ENCODE assay signal across 8 cellular contexts in the genomic region with DNA sequence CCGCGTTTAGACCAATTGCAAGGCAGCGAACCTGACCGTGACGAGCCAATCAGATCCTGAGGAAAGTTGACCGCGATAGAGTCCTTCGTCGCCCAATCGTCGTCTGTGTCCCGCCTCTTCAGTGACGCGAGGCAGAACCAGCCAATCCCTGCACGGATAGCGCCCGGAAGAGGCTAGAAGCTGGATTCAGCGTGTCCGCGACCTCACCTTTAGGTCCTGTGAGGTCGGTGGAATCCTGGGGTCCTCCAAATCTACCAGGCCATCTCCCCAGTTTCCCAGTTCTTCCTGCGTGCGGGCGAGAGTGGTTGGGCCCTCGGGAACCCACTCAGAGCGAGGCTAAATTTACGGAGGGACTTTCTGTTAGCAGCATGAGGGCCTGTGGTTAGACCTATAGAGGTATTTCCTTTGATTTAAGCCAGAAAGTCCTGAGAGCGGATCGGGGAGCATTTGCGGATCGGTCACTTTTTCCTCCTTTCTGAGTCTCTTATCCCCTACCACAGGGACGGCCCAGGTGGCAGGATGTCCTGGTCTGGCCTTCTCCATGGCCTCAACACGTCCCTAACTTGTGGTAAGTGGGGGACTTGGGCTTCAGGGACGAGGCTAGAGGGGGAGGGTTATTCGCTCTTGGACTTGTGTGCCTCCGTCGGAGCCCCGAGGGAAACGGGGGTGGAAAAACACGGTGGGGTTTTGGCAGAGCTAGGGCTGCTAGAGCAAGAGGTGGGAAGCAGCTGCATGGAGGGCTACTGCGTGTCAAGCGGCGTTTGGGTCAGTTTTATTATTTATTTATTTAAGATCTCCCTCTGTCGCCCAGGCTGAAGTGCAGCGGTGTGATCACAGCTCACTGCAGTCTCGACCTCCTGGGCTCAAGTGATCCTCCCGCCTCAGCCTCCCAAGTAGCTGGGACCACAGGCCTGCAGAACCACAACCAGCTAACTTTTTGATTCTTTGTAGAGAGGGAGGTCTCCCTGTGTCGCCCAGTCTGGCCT. TPM values are rescaled to one million over a fixed set of nuclear protein-coding genes. Genes with fewer than 3 reads are reported as not detected.
DNase-seq lines count a peak whose midpoint lies in the region; ATAC-seq and TF ChIP-seq lines count a peak whose summit lies in the region.

TSS of gene MRPS12 (plus strand) at position 169 of the 986 bp plus-strand sequence. CDS start at position 520, 351 bp downstream.

- in situ Hi-C loops in G401 (cut with HindIII; ENCODE audit: low sequenced_read_pairs) = no loop called here

- peaks cover 8% of the 10 kb centered on the region for H3K4me1 ChIP-seq in GM23338 (ENCODE audit: insufficient read depth)
- H3K4me1 ChIP-seq in RWPE2 (ENCODE audit: insufficient read depth, poor library complexity, severe bottlenecking) = no peaks in the 10 kb centered on the region
- peaks cover 15 to 17% of the 10 kb centered on the region in 2 experiments for H3K4me1 ChIP-seq in neutrophil (ENCODE audit: control insufficient read depth in 1 of 2, insufficient read depth in 1 of 2, low read depth in 1 of 2, low read length in 1 of 2)

- H3K27ac Mint-ChIP-seq in GM23338 = peak within 1 kb of the TSS; percentile 99
- H3K27ac Mint-ChIP-seq in activated naive CD4-positive, alpha-beta T cell treated with anti-CD3 and anti-CD28 coated beads, Interleukin-2, amount 50 U/mL, for 72 hours = peak within 1 kb of the TSS; percentile 99

- H3K27ac ChIP-seq in GM23338 (ENCODE audit: low read depth) = peak within 1 kb of the TSS; percentile 88
- H3K27ac ChIP-seq in RWPE2 (ENCODE audit: poor library complexity, severe bottlenecking) = peak within 1 kb of the TSS; percentile 67
- H3K27ac ChIP-seq in neutrophil = peak within 1 kb of the TSS; percentile 58
- H3K27ac ChIP-seq in temporal lobe (ENCODE audit: low read depth, low read length) = peak within 1 kb of the TSS; percentile 84

- peaks cover 8% of the 10 kb centered on the region; the same call in 2 of the 3 replicates for H3K4me1 Mint-ChIP-seq in GM23338

- H3K9me2 ChIP-seq in GM23338 (ENCODE audit: insufficient read depth) = no peaks in the 10 kb centered on the region

- peak; percentile 99 for DNase-seq in G401 (ENCODE audit: low spot score)
- peak; percentile 100 for DNase-seq in GM23338 (ENCODE audit: low spot score)
- DNase-seq in LHCN-M2 (ENCODE audit: low read depth) = peak; percentile 98
- peak; percentile 98 for DNase-seq in RWPE2 (ENCODE audit: low spot score)
- peak in 1 of 2 donors; percentile 99 for DNase-seq in activated naive CD4-positive, alpha-beta T cell treated with anti-CD3 and anti-CD28 coated beads, Interleukin-2, amount 50 U/mL, for 72 hours (ENCODE audit: low spot score in 2 of 2)
- peak; percentile 99 for DNase-seq in germinal center (ENCODE audit: low spot score)

- peak within 1 kb of the TSS; percentile 100 for H3K4me3 Mint-ChIP-seq in GM23338

- no peaks in the 10 kb centered on the region for H3K9me3 ChIP-seq in RWPE2 (ENCODE audit: severe bottlenecking)
- no peaks in the 10 kb centered on the region for H3K9me3 ChIP-seq in neutrophil

- peaks cover 43% of the 10 kb centered on the region for H3K79me2 ChIP-seq in GM23338 (replicated peaks; ENCODE audit: insufficient read depth)

- peaks cover 68% of the 10 kb centered on the region for H3K36me3 Mint-ChIP-seq in GM23338 (ENCODE audit: low read depth)
- peaks cover 29 to 40% of the 10 kb centered on the region in 2 donors for H3K36me3 Mint-ChIP-seq in activated naive CD4-positive, alpha-beta T cell treated with anti-CD3 and anti-CD28 coated beads, Interleukin-2, amount 50 U/mL, for 72 hours

- peaks cover 30% of the 10 kb centered on the region for H3K9me3 Mint-ChIP-seq in GM23338
- H3K9me3 Mint-ChIP-seq in activated naive CD4-positive, alpha-beta T cell treated with anti-CD3 and anti-CD28 coated beads, Interleukin-2, amount 50 U/mL, for 72 hours = no peaks in the 10 kb centered on the region

- H3K4me3 ChIP-seq in GM23338 = peak within 1 kb of the TSS; percentile 100
- H3K4me3 ChIP-seq in RWPE2 (ENCODE audit: severe bottlenecking) = peak within 1 kb of the TSS; percentile 59
- H3K4me3 ChIP-seq in neutrophil (ENCODE audit: low read depth in 1 of 2, low read length in 1 of 2) = peak within 1 kb of the TSS; percentile 94 to 97

- TF ChIP-seq CTCF in GM23338 (conservative IDR thresholded peaks at IDR 0.05; ENCODE audit: low read depth in 2 of 2) (no peak), RWPE2 (IDR thresholded peaks at IDR 0.05; ENCODE audit: poor library complexity, severe bottlenecking) (no peak), neutrophil (IDR thresholded peaks at IDR 0.05) (no peak)

- H4K20me1 ChIP-seq in GM23338 (replicated peaks; ENCODE audit: insufficient read depth) = peaks cover 9% of the 10 kb centered on the region; the same call in 1 of the 2 replicates

- no peaks in the 10 kb centered on the region for H3K27me3 ChIP-seq in GM23338 (ENCODE audit: insufficient read depth)
- no peaks in the 10 kb centered on the region for H3K27me3 ChIP-seq in RWPE2 (ENCODE audit: insufficient read depth, poor library complexity, severe bottlenecking)
- H3K27me3 ChIP-seq in neutrophil = no peaks in the 10 kb centered on the region

- peak within 1 kb of the TSS; percentile 99 for H3K4me2 ChIP-seq in GM23338

- peak within 1 kb of the TSS; percentile 68; the same call in 1 of the 2 replicates for H2AFZ ChIP-seq in GM23338

- peaks cover 4% of the 10 kb centered on the region; the same call in 1 of the 2 replicates for H3F3A ChIP-seq in GM23338 (replicated peaks; ENCODE audit: low read depth)

- H3K36me3 ChIP-seq in GM23338 (ENCODE audit: insufficient read depth) = peaks cover 10% of the 10 kb centered on the region; the same call in 1 of the 2 replicates
- H3K36me3 ChIP-seq in RWPE2 (ENCODE audit: low read depth) = peaks cover 32% of the 10 kb centered on the region
- H3K36me3 ChIP-seq in neutrophil = no peaks in the 10 kb centered on the region

- ATAC-seq in GM23338 (peak; percentile 96), RWPE2 (ENCODE audit: low read depth) (peak; percentile 99)
- ATAC-seq in activated naive CD4-positive, alpha-beta T cell treated with anti-CD3 and anti-CD28 coated beads, Interleukin-2, amount 50 U/mL, for 72 hours = peak; percentile 98

- H3K27me3 Mint-ChIP-seq in GM23338 (ENCODE audit: insufficient read depth, low read depth, poor library complexity) = peaks cover 6% of the 10 kb centered on the region

TF ChIP-seq in GM23338, 12 proteins besides CTCF, POLR2A, EP300 and RAD21:
- TF ChIP-seq POLR2AphosphoS5 (IDR thresholded peaks at IDR 0.05; ENCODE audit: low read depth) (peak; percentile 91), STAT1 (IDR thresholded peaks at IDR 0.05; ENCODE audit: unreplicated experiment) (no peak), CREB1 (CRISPR knock-in tag; IDR thresholded peaks at IDR 0.05; ENCODE audit: low read depth) (peak; percentile 90), ZNF331 (CRISPR knock-in tag; IDR thresholded peaks at IDR 0.05; ENCODE audit: low read depth) (no peak)

RNA-seq across cellular contexts. Expression of gene MRPS12, which starts in this region (rescaled TPM):
- 105 and 161 TPM in 2 replicates for total RNA-seq in G401 (2014; rRNA removed; shearing (Covaris generic))
- 65.3 and 86.3 TPM in 2 replicates for total RNA-seq in GM23338 (2014; rRNA removed; shearing (Covaris generic))
- polyA plus RNA-seq in GM23338 (2016; fragmentation: Nextera tagmentation; extraction: Ambion mirVana) = 69.0 and 74.1 TPM in 2 replicates
- 67.2 and 80.3 TPM in 2 replicates for total RNA-seq in LHCN-M2 (2014; rRNA removed)
- polyA plus RNA-seq in LHCN-M2 (2012) = 58.0 TPM
- total RNA-seq in activated naive CD4-positive, alpha-beta T cell treated with anti-CD3 and anti-CD28 coated beads, Interleukin-2, amount 50 U/mL, for 72 hours = 10 to 100 TPM; 54.1 to 93.0 TPM
- 15.5 TPM for total RNA-seq in temporal lobe
